In the genomic region with DNA sequence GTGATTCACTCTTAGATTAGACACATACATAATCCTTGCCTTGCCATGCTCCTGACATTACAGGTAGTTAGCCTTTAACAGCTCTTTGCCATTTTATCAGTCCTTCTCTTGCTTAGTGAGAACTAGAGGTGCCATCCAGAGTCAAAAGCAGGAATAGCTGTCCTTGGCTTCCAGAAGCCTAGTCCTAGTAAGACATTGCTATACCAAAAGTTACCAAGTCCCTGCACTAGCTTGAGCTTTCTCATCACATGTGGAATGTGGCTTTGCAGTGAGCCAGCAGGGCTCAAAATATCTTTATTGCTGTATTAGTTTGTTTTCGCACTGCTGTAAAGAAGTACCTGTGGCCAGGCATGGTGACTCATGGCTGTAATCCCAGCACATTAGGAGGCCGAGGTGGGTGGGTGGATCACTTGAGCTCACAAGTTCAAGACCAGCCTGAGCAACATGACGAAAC, we compare ENCODE assay signal across 1 cellular context.
TF ChIP-seq lines count a peak whose summit lies in the region.

No MANE protein-coding gene starts in this region.

TF ChIP-seq in HCT116, 20 proteins besides CTCF, POLR2A, EP300 and RAD21 (continued from another document):
- TF ChIP-seq EZH2 (IDR thresholded peaks at IDR 0.05) (no peak), JUND (IDR thresholded peaks at IDR 0.05) (no peak), ATF3 (IDR thresholded peaks at IDR 0.05) (no peak), EGR1 (IDR thresholded peaks at IDR 0.05; ENCODE audit: low read depth) (no peak), CEBPB (IDR thresholded peaks at IDR 0.05; ENCODE audit: low read depth) (no peak), ELF1 (IDR thresholded peaks at IDR 0.05; ENCODE audit: borderline replicate concordance, low read depth) (no peak)
- TF ChIP-seq, protein P1, sequence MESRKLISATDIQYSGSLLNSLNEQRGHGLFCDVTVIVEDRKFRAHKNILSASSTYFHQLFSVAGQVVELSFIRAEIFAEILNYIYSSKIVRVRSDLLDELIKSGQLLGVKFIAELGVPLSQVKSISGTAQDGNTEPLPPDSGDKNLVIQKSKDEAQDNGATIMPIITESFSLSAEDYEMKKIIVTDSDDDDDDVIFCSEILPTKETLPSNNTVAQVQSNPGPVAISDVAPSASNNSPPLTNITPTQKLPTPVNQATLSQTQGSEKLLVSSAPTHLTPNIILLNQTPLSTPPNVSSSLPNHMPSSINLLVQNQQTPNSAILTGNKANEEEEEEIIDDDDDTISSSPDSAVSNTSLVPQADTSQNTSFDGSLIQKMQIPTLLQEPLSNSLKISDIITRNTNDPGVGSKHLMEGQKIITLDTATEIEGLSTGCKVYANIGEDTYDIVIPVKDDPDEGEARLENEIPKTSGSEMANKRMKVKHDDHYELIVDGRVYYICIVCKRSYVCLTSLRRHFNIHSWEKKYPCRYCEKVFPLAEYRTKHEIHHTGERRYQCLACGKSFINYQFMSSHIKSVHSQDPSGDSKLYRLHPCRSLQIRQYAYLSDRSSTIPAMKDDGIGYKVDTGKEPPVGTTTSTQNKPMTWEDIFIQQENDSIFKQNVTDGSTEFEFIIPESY (IDR thresholded peaks at IDR 0.05; ENCODE audit: extremely low read depth, insufficient replicate concordance, low read length): no peak
